In the genomic region with DNA sequence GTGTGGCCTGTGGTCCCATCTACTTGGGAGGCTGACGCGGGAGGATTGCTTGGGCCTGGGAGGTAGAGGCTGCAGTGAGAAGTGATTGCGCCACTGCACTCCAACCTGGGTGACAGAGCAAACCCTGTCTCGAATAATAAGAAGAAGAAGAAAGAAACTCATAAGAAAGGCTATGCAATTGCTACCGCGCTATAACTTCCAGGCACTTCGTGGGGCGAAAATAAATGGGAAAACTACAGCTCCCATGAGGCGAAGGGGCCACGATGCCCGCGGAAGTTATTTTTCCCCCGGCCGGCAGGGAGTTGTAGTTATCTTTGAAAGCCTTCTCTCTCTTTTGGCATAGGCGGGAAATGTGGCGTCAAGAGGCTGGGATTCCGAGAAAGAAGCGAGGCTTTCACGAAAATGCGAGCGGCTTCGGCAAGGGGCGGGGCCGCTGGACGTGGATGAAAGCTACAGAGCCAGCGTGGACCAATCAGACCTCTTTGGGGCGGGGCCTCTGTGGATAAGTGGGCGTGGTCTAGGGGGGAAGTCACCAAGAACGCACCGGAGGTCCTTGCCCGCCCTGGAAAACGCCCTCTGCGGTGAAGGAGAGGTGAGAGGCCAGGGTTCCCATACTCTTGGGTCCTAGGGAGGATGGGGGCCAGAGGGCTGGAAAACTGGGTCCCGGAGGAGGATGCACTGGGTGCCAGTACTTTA, we compare ENCODE assay signal across 8 cellular contexts. TPM values are rescaled to one million over a fixed set of nuclear protein-coding genes. Genes with fewer than 3 reads are reported as not detected.
DNase-seq lines count a peak whose midpoint lies in the region; ATAC-seq, FAIRE-seq and TF ChIP-seq lines count a peak whose summit lies in the region.

A gene (plus strand): TSS at position 532 of the 696 bp plus-strand sequence. CDS start 485 bp downstream, outside the sequence.

- peak; percentile 68 for ATAC-seq in HG02884 (IDR thresholded peaks at IDR 0.05; ENCODE audit: unreplicated experiment)
- ATAC-seq in psoas muscle = peak; percentile 97 to 98 (median 97)

- intact Hi-C loops in T-helper 2 cell treated with Interferon-gamma antibody and Interleukin-4, amounts not matched to agents 100 ng/mL and 5 ng/mL, for 36 hours (cut with micrococcal nuclease) = loop anchor here (1.0 to 2.0 kb wide), 2 partner anchors 27 to 65 kb away; a partner anchor contains a TSS
- intact Hi-C loops in psoas muscle (cut with DNase I) = no loop called here

- H3K27me3 ChIP-seq in right atrium auricular region (no peaks in the 10 kb centered on the region), psoas muscle (ENCODE audit: insufficient read depth in 3 of 3, low read length in 2 of 3) (peaks cover 0 to 4% (median 1%) of the 10 kb centered on the region in 3 donors)

- peaks cover 16% of the 10 kb centered on the region for H3K36me3 ChIP-seq in right atrium auricular region
- H3K36me3 ChIP-seq in psoas muscle (ENCODE audit: insufficient read depth in 1 of 2, low read depth in 1 of 2) = peaks cover 0 to 28% of the 10 kb centered on the region in 2 donors

- DNase-seq in NCI-H187 treated with DMSO at 0.1 percent for 48 hours (lab: John Stamatoyannopoulos, UW) (peak; percentile 94), anterior cingulate cortex (lab: John Stamatoyannopoulos, UW) (peak; percentile 78 to 99 (median 98)), right atrium auricular region (ENCODE audit: low spot score) (peak; percentile 99), psoas muscle (peak; percentile 99 to 100), urothelium cell line (ENCODE audit: low spot score) (peak; percentile 99)

- 7% methylated on average over 34 of the region's 34 CpGs for WGBS in psoas muscle, 3 donors

- H3K4me1 ChIP-seq in right atrium auricular region = peaks cover 0 to 51% of the 10 kb centered on the region in 2 donors
- H3K4me1 ChIP-seq in psoas muscle = peaks cover 22% of the 10 kb centered on the region

- H3K4me3 ChIP-seq in GM12875 (ENCODE audit: low read depth, low read length) (peak within 1 kb of the TSS; percentile 72), right atrium auricular region (peak within 1 kb of the TSS; percentile 59 to 96), psoas muscle (peak within 1 kb of the TSS; percentile 89)

- H3K9me3 ChIP-seq in right atrium auricular region (no peaks in the 10 kb centered on the region), psoas muscle (no peaks in the 10 kb centered on the region)

- no peak for TF ChIP-seq CTCF in GM12875 (IDR thresholded peaks at IDR 0.05; ENCODE audit: borderline replicate concordance, insufficient read depth, low read depth, low read length)
- TF ChIP-seq CTCF in right atrium auricular region (IDR thresholded peaks at IDR 0.05) = peak in 1 of 2 donors; percentile 33
- TF ChIP-seq CTCF in psoas muscle (IDR thresholded peaks at IDR 0.05) = peak; percentile 18

- FAIRE-seq in urothelium cell line (lab: Jason Lieb, UNC) = peak; percentile 95

- peak within 1 kb of the TSS; percentile 93 to 94 for H3K27ac ChIP-seq in right atrium auricular region
- H3K27ac ChIP-seq in psoas muscle = peak within 1 kb of the TSS; percentile 91

RNA-seq across cellular contexts. Expression of the gene that starts here (rescaled TPM):
- 225 and 234 TPM in 2 replicates for total RNA-seq in T-helper 2 cell treated with Interferon-gamma antibody and Interleukin-4, amounts not matched to agents 100 ng/mL and 5 ng/mL, for 36 hours
- total RNA-seq in right atrium auricular region = 100 to 1,000 TPM; 347 to 411 TPM
- 100 to 1,000 TPM in 2 of 4 donors, 10 to 100 TPM in 2; 86.4 to 143 (median 101) TPM for total RNA-seq in psoas muscle
- 10 to 100 TPM; 49.9 to 97.1 (median 90.7) TPM for polyA plus RNA-seq in psoas muscle

Comparison
In these comparisons a context has a peak if more than half of its experiments do, and no peak if none do; other contexts are left out.
1. Peak in every context shown above with its lines: DNase-seq, ATAC-seq, H3K4me3 ChIP-seq and H3K27ac ChIP-seq.